25 cellular contexts compared by ENCODE assay signal in genomic region chr1:157485793-157486192, GRCh38.
"Had no signal": no experiment of that assay in that cellular context is flagged by ENCODE, and none has a peak within 500 bp of the region (broad histone marks: within the 10 kb centered on the region; RNA-seq: fewer than 3 reads in every experiment).

No MANE protein-coding gene starts in this region.

- H3K9me3 Mint-ChIP-seq: activated naive CD4-positive, alpha-beta T cell treated with anti-CD3 and anti-CD28 coated beads for 36 hours; activated T-helper 17 cell treated with anti-CD3 and anti-CD28 coated beads, Interleukin-2, amount 50 U/mL, for 72 hours; central memory CD8-positive, alpha-beta T cell had no signal

- H3K27ac ChIP-seq: VCaP had no signal

- H3K36me3 Mint-ChIP-seq: activated naive CD8-positive, alpha-beta T cell; brain had no signal

- ATAC-seq: activated T-helper 17 cell treated with anti-CD3 and anti-CD28 coated beads, Interleukin-2, amount 50 U/mL, for 72 hours; Right ventricle myocardium inferior had no signal

- H3K9me3 ChIP-seq: SK-N-SH had no signal

- H3K4me1 Mint-ChIP-seq: activated T-helper 17 cell treated with anti-CD3 and anti-CD28 coated beads, Interleukin-2, amount 50 U/mL, for 72 hours; brain; central memory CD8-positive, alpha-beta T cell had no signal

- H3K27ac Mint-ChIP-seq: activated naive CD4-positive, alpha-beta T cell treated with anti-CD3 and anti-CD28 coated beads for 36 hours; activated naive CD8-positive, alpha-beta T cell; activated T-helper 17 cell treated with anti-CD3 and anti-CD28 coated beads, Interleukin-2, amount 50 U/mL, for 72 hours; brain had no signal

- H3K4me2 ChIP-seq: SK-N-SH had no signal

- H3K27me3 Mint-ChIP-seq: activated naive CD8-positive, alpha-beta T cell had no signal

- DNase-seq: activated CD4-positive, alpha-beta T cell treated with anti-CD3 and anti-CD28 coated beads for 48 hours; activated CD4-positive, alpha-beta T cell treated with anti-CD3 and anti-CD28 coated beads, Interleukin-2, amount 50 U/mL, for 48 hours; activated gamma-delta T cell; activated naive CD4-positive, alpha-beta T cell treated with anti-CD3 and anti-CD28 coated beads for 36 hours; activated T-cell treated with anti-CD3 and anti-CD28 coated beads for 4 hours; activated T-cell treated with anti-CD3 and anti-CD28 coated beads, Interleukin-2, amount 50 U/mL, for 48 hours; amygdala; Kasumi-1; NCI-H1048; NCI-H146; NCI-H187 treated with DMSO at 0.1 percent for 48 hours; NCI-H2171; NCI-H2227 treated with DMSO at 0.1 percent for 48 hours; NCI-H446 treated with DMSO at 0.1 percent for 48 hours; NCI-H524 treated with DMSO at 0.1 percent for 48 hours; NCI-H748 treated with DMSO at 0.1 percent for 48 hours; SK-N-SH; T-helper 1 cell had no signal

- H3K4me3 Mint-ChIP-seq: activated naive CD4-positive, alpha-beta T cell treated with anti-CD3 and anti-CD28 coated beads for 36 hours; activated naive CD8-positive, alpha-beta T cell; activated T-helper 17 cell treated with anti-CD3 and anti-CD28 coated beads, Interleukin-2, amount 50 U/mL, for 72 hours; brain; central memory CD8-positive, alpha-beta T cell had no signal

- FAIRE-seq: astrocyte had no signal

- H3K9ac ChIP-seq: SK-N-SH had no signal
